In the genomic region with DNA sequence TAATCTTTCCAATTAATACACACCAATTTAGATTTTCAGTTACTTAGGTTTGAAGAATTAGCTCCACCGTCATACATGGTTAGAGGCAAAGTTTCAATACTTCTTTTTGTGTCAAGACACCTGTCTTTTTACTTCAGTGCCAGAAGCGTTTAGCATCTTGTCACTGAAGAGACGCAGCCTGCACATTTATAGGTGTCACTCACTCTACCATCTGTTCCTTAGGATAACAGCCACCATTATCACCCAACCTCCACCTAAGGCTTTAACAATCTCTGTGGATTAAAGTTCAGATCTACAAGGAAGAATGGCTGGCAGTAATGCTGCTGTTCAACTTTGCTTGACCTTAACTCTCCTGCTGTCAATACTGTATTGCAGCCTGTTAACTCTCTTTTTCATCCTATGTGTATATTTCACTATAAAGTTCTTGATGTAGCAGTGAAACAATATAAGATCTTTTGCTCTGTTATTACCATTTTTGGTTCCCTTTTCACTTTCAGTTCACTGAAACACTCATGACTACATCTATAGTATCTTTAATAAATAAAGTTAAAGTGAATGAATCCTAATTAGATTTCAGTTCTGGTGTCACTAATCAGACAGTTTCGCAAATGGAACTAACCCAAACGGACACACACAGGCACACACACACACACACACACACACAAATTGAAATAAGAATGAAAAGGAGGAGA, we compare ENCODE assay signal across 14 cellular contexts.
DNase-seq lines count a peak whose midpoint lies in the region; ATAC-seq and TF ChIP-seq lines count a peak whose summit lies in the region.
"Had no signal": no experiment of that assay in that cellular context is flagged by ENCODE, and none has a peak within 500 bp of the region (broad histone marks: within the 10 kb centered on the region; RNA-seq: fewer than 3 reads in every experiment).

No MANE protein-coding gene starts in this region.

- peak; percentile 51 for DNase-seq in DMS 273 (lab: John Stamatoyannopoulos, UW; ENCODE audit: unreplicated experiment)
- peak; percentile 11 for DNase-seq in OCI-M1 (lab: John Stamatoyannopoulos, UW)
- no peak for DNase-seq in superior temporal gyrus (ENCODE audit: extremely low spot score)
- DNase-seq in uterus, result no peak
- no peak for DNase-seq in stimulated activated CD4-positive, alpha-beta T cell treated with anti-CD3 and anti-CD28 coated beads, Interleukin-2, amount 100 ng/mL, for 24 hours
- no peak for DNase-seq in activated gamma-delta T cell (lab: John Stamatoyannopoulos, UW)
- DNase-seq: activated naive CD8-positive, alpha-beta T cell treated with anti-CD3 and anti-CD28 coated beads, Interleukin-2, amount 10 ng/mL, durations not matched to agents 7 days and 5 days; HCEC 1CT; NCI-H1048; NCI-H748 treated with DMSO at 0.1 percent for 48 hours; SW 1271 had no signal

- TF ChIP-seq POLR2A in uterus (IDR thresholded peaks at IDR 0.05), result no peak

- no peaks in the 10 kb centered on the region for H3K9me3 ChIP-seq in uterus
- H3K9me3 ChIP-seq: right atrium auricular region had no signal

- no peak overlapping the region for H3K4me3 ChIP-seq in uterus
- H3K4me3 ChIP-seq: right atrium auricular region had no signal

- H3K27ac ChIP-seq in uterus, result no peak overlapping the region
- H3K27ac ChIP-seq: right atrium auricular region had no signal

- no peaks in the 10 kb centered on the region for H3K36me3 ChIP-seq in uterus
- H3K36me3 ChIP-seq: right atrium auricular region had no signal

- H3K4me1 ChIP-seq in uterus, result no peaks in the 10 kb centered on the region
- H3K4me1 ChIP-seq: right atrium auricular region had no signal

- intact Hi-C loops in uterus (cut with DNase I; ENCODE audit: low total_unique reads), result no loop called here

- ATAC-seq in GM19468 (IDR thresholded peaks at IDR 0.05; ENCODE audit: extremely low read depth, unreplicated experiment) (peak; percentile 44), HG03139 (IDR thresholded peaks at IDR 0.05; ENCODE audit: unreplicated experiment) (peak; percentile 59)

- H3K27me3 ChIP-seq in uterus, result no peaks in the 10 kb centered on the region
- H3K27me3 ChIP-seq: right atrium auricular region had no signal

- no peak for TF ChIP-seq CTCF in uterus (IDR thresholded peaks at IDR 0.05)

Comparison
In these comparisons a context has a peak if more than half of its experiments do, and no peak if none do; other contexts are left out.
1. DNase-seq: peak in DMS 273 (single experiment) and OCI-M1 (single experiment); none in superior temporal gyrus (single experiment), uterus (0 of 2), stimulated activated CD4-positive, alpha-beta T cell treated with anti-CD3 and anti-CD28 coated beads, Interleukin-2, amount 100 ng/mL, for 24 hours (0 of 2) and activated gamma-delta T cell (single experiment).